In the genomic region with DNA sequence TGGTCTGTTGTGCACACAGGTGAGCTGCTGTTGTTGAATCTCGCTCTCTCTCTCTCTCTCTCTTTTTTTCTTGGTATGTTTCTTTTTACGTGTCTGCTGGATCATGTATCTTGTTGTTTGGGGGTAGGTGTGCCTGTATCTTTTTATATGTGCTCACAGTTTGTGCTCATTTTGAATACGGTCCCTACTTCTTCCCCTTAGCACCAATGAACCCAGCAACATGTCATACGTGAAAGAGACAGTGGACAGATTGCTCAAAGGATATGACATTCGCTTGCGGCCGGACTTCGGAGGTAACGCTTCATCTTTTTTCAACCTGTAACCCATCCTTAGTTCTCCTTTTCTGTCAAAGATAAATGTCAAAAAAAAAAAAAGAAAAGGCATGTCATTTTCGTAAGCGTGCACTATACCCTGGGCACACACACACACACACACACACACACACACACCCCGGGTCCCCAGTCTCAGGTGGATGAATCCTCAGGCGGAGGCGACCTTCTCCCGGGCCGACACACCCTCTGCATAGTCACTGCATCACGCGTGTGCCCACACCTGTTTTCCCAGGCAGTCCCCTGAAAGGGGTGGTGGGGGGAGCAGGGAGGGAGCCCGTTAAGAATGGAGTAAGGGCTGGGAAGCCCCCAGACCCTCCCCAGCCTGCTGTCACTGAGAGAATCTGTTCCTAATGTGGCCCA, we compare ENCODE assay signal across 8 cellular contexts. TPM values are rescaled to one million over a fixed set of nuclear protein-coding genes. Genes with fewer than 3 reads are reported as not detected.
DNase-seq lines count a peak whose midpoint lies in the region; ATAC-seq and TF ChIP-seq lines count a peak whose summit lies in the region.

No MANE protein-coding gene starts in this region.

- no peaks in the 10 kb centered on the region for H3K36me3 Mint-ChIP-seq in immature natural killer cell
- no peaks in the 10 kb centered on the region for H3K36me3 Mint-ChIP-seq in stimulated activated memory B cell treated with anti-CD40 and anti-IgM and Interleukin-4, amounts not matched to agents 10 μg/mL and 1 μg/mL and 100 μg/mL, for 72 hours

- H3K4me3 ChIP-seq in astrocyte of the spinal cord (ENCODE audit: low read depth, low read length), result peak overlapping the region; percentile 62

- peaks cover 10 to 31% (median 18%) of the 10 kb centered on the region in 3 donors for H3K27me3 Mint-ChIP-seq in immature natural killer cell (ENCODE audit: low read depth in 3 of 3)
- H3K27me3 Mint-ChIP-seq in stimulated activated memory B cell treated with anti-CD40 and anti-IgM and Interleukin-4, amounts not matched to agents 10 μg/mL and 1 μg/mL and 100 μg/mL, for 72 hours, result peaks cover 39% of the 10 kb centered on the region

- H3K4me1 Mint-ChIP-seq in immature natural killer cell, result peaks cover 16 to 22% of the 10 kb centered on the region in 2 donors
- peaks cover 16% of the 10 kb centered on the region for H3K4me1 Mint-ChIP-seq in stimulated activated memory B cell treated with anti-CD40 and anti-IgM and Interleukin-4, amounts not matched to agents 10 μg/mL and 1 μg/mL and 100 μg/mL, for 72 hours

- ATAC-seq in HG03354 (IDR thresholded peaks at IDR 0.05; ENCODE audit: poor library complexity, severe bottlenecking, unreplicated experiment) (peak; percentile 37), HG02884 (IDR thresholded peaks at IDR 0.05; ENCODE audit: unreplicated experiment) (no peak), GM18502 (IDR thresholded peaks at IDR 0.05; ENCODE audit: poor library complexity, unreplicated experiment) (no peak)
- peak; percentile 80 for ATAC-seq in stimulated activated memory B cell treated with anti-CD40 and anti-IgM and Interleukin-4, amounts not matched to agents 10 μg/mL and 1 μg/mL and 100 μg/mL, for 72 hours

- in situ Hi-C loops in astrocyte of the spinal cord (cut with HindIII; ENCODE audit: low sequenced_read_pairs), result no loop called here

- peak; percentile 81 for DNase-seq in DMS53 (lab: John Stamatoyannopoulos, UW)
- no peak for DNase-seq in astrocyte of the spinal cord (ENCODE audit: low read depth, low spot score)
- DNase-seq in immature natural killer cell, result peak in 2 of 3 donors; percentile 1 to 2
- no peak for DNase-seq in middle frontal gyrus (ENCODE audit: extremely low spot score, low spot score)

- no peak overlapping the region for H3K27ac Mint-ChIP-seq in immature natural killer cell
- H3K27ac Mint-ChIP-seq in stimulated activated memory B cell treated with anti-CD40 and anti-IgM and Interleukin-4, amounts not matched to agents 10 μg/mL and 1 μg/mL and 100 μg/mL, for 72 hours, result peak overlapping the region; percentile 46

- no peak for TF ChIP-seq CTCF in astrocyte of the spinal cord (IDR thresholded peaks at IDR 0.05; ENCODE audit: low read depth, low read length)

- H3K9me3 Mint-ChIP-seq in immature natural killer cell, result peaks cover 0 to 4% (median 0%) of the 10 kb centered on the region in 6 donors
- no peaks in the 10 kb centered on the region for H3K9me3 Mint-ChIP-seq in stimulated activated memory B cell treated with anti-CD40 and anti-IgM and Interleukin-4, amounts not matched to agents 10 μg/mL and 1 μg/mL and 100 μg/mL, for 72 hours

- peak overlapping the region; percentile 55 to 88 (median 71) for H3K4me3 Mint-ChIP-seq in immature natural killer cell
- H3K4me3 Mint-ChIP-seq in stimulated activated memory B cell treated with anti-CD40 and anti-IgM and Interleukin-4, amounts not matched to agents 10 μg/mL and 1 μg/mL and 100 μg/mL, for 72 hours, result peak overlapping the region; percentile 64

RNA-seq across cellular contexts. Expression of a gene that starts 0.5 kb away (rescaled TPM):
- polyA plus RNA-seq in immature natural killer cell, result not detected

RNA-seq across cellular contexts. Expression of a gene that starts 38.5 kb away (rescaled TPM):
- not detected for polyA plus RNA-seq in immature natural killer cell

Comparison
In these comparisons a context has a peak if more than half of its experiments do, and no peak if none do; other contexts are left out.
1. DNase-seq: peak in DMS53 (single experiment) and immature natural killer cell (2 of 3); none in astrocyte of the spinal cord (single experiment) and middle frontal gyrus (single experiment).
2. ATAC-seq: peak in HG03354 (single experiment) and stimulated activated memory B cell treated with anti-CD40 and anti-IgM and Interleukin-4, amounts not matched to agents 10 μg/mL and 1 μg/mL and 100 μg/mL, for 72 hours (single experiment); none in HG02884 (single experiment) and GM18502 (single experiment).